ENCODE assay signal across 10 cellular contexts in genomic region chr5:112978836-112979235, GRCh38. TPM values are rescaled to one million over a fixed set of nuclear protein-coding genes. Genes with fewer than 3 reads are reported as not detected.
DNase-seq lines count a peak whose midpoint lies in the region; ATAC-seq and TF ChIP-seq lines count a peak whose summit lies in the region.
"Had no signal": no experiment of that assay in that cellular context is flagged by ENCODE, and none has a peak within 500 bp of the region (broad histone marks: within the 10 kb centered on the region; RNA-seq: fewer than 3 reads in every experiment).

No MANE protein-coding gene starts in this region.

- in situ Hi-C loops in transverse colon (cut with MboI; ENCODE audit: low pct_ligation_motif_present in 1 of 4, low pct_unique_long_range_greater_than_20kb in 1 of 4, low sequenced_read_pairs in 3 of 4), result loop anchor here in 3 of 4 donors (25.0 kb wide), 2 partner anchors 533 to 633 kb away; partner anchors contain the start of gene YTHDC2 (in 3 of the 3)

- H3K27me3 Mint-ChIP-seq in T-helper 1 cell treated with Interleukin-12 subunit alpha and Interleukin-12 subunit beta and Interleukin-4 antibody, amounts not matched to agents 30 μg/mL and 1 μg/mL, for 36 hours (ENCODE audit: low read depth), result no peaks in the 10 kb centered on the region
- H3K27me3 Mint-ChIP-seq in progenitor cell of endocrine pancreas, result no peaks in the 10 kb centered on the region

- H3K27ac Mint-ChIP-seq in T-helper 1 cell treated with Interleukin-12 subunit alpha and Interleukin-12 subunit beta and Interleukin-4 antibody, amounts not matched to agents 30 μg/mL and 1 μg/mL, for 36 hours, result no peak overlapping the region
- no peak overlapping the region for H3K27ac Mint-ChIP-seq in progenitor cell of endocrine pancreas

- H3K4me1 ChIP-seq in ectodermal cell (ENCODE audit: control insufficient read depth, insufficient read depth, low read length) (peaks cover 9% of the 10 kb centered on the region), transverse colon (peaks cover 5 to 25% (median 15%) of the 10 kb centered on the region in 4 donors)

- H3K36me3 ChIP-seq in ectodermal cell (ENCODE audit: control insufficient read depth, insufficient read depth, low read length) (no peaks in the 10 kb centered on the region), transverse colon (no peaks in the 10 kb centered on the region)

- H3K4me1 Mint-ChIP-seq in T-helper 1 cell treated with Interleukin-12 subunit alpha and Interleukin-12 subunit beta and Interleukin-4 antibody, amounts not matched to agents 30 μg/mL and 1 μg/mL, for 36 hours (ENCODE audit: low read depth), result peaks cover 37% of the 10 kb centered on the region
- H3K4me1 Mint-ChIP-seq in progenitor cell of endocrine pancreas (ENCODE audit: low read depth), result peaks cover 26% of the 10 kb centered on the region

- H3K36me3 Mint-ChIP-seq in T-helper 1 cell treated with Interleukin-12 subunit alpha and Interleukin-12 subunit beta and Interleukin-4 antibody, amounts not matched to agents 30 μg/mL and 1 μg/mL, for 36 hours (ENCODE audit: low read depth), result peaks cover 13% of the 10 kb centered on the region
- H3K36me3 Mint-ChIP-seq in progenitor cell of endocrine pancreas (ENCODE audit: insufficient read depth), result peaks cover 10% of the 10 kb centered on the region

- no peak overlapping the region for H3K27ac ChIP-seq in ectodermal cell (ENCODE audit: insufficient read depth, low read depth, low read length, poor library complexity, severe bottlenecking)
- H3K27ac ChIP-seq in transverse colon, result no peak overlapping the region
- H3K27ac ChIP-seq: SJSA1 had no signal

- no peak for ATAC-seq in GM19351 (IDR thresholded peaks at IDR 0.05; ENCODE audit: unreplicated experiment)

- H3K27me3 ChIP-seq in ectodermal cell (ENCODE audit: control insufficient read depth, insufficient read depth, low read length, poor library complexity, severe bottlenecking) (no peaks in the 10 kb centered on the region), transverse colon (no peaks in the 10 kb centered on the region)
- H3K27me3 ChIP-seq: SJSA1 had no signal

- no peak for TF ChIP-seq CTCF in progenitor cell of endocrine pancreas (IDR thresholded peaks at IDR 0.05; ENCODE audit: unreplicated experiment)
- TF ChIP-seq CTCF in transverse colon (IDR thresholded peaks at IDR 0.05), result no peak

- H3K9me3 Mint-ChIP-seq in T-helper 1 cell treated with Interleukin-12 subunit alpha and Interleukin-12 subunit beta and Interleukin-4 antibody, amounts not matched to agents 30 μg/mL and 1 μg/mL, for 36 hours, result no peaks in the 10 kb centered on the region
- H3K9me3 Mint-ChIP-seq in progenitor cell of endocrine pancreas (ENCODE audit: low read depth), result no peaks in the 10 kb centered on the region

- 25 to 67% methylated on average over 1 of the region's 2 CpGs for WGBS in ectodermal cell, 2 experiments
- 15% methylated on average over 2 of the region's 2 CpGs for WGBS in transverse colon (ENCODE audit: low coverage in 1 of 2), 2 donors

- intact Hi-C loops in transverse colon (cut with DNase I; ENCODE audit: low total_unique reads), result no loop called here

- H3K9me3 ChIP-seq in ectodermal cell (ENCODE audit: control insufficient read depth, low read length), result no peaks in the 10 kb centered on the region
- H3K9me3 ChIP-seq in transverse colon, result no peaks in the 10 kb centered on the region
- H3K9me3 ChIP-seq: SJSA1 had no signal

- TF ChIP-seq POLR2A in transverse colon (IDR thresholded peaks at IDR 0.05), result no peak

- peak overlapping the region; percentile 99 for H3K4me3 Mint-ChIP-seq in T-helper 1 cell treated with Interleukin-12 subunit alpha and Interleukin-12 subunit beta and Interleukin-4 antibody, amounts not matched to agents 30 μg/mL and 1 μg/mL, for 36 hours
- H3K4me3 Mint-ChIP-seq in progenitor cell of endocrine pancreas (ENCODE audit: low read depth), result peak overlapping the region; percentile 100

- H3K4me3 ChIP-seq in ectodermal cell (ENCODE audit: insufficient read depth, low read depth, low read length) (peak overlapping the region; percentile 70), transverse colon (peak overlapping the region in 1 of 4 donors; percentile 99)

- DNase-seq in T-helper 1 cell, result no peak
- peak; percentile 37 to 62 for DNase-seq in NCI-H526 (lab: John Stamatoyannopoulos, UW)
- DNase-seq in progenitor cell of endocrine pancreas (ENCODE audit: low spot score, unreplicated experiment), result no peak
- DNase-seq in transverse colon, result no peak
- DNase-seq in NCI-H2171 (lab: John Stamatoyannopoulos, UW), result no peak
- DNase-seq: aorta had no signal

- no peak for TF ChIP-seq EP300 in transverse colon (IDR thresholded peaks at IDR 0.05; ENCODE audit: low read depth)

RNA-seq across cellular contexts. Expression of gene DCP2, which starts 2.2 kb away (rescaled TPM):
- 66.9 TPM for polyA plus RNA-seq in ectodermal cell (2013, experiment 1 of 4)
- polyA plus RNA-seq in ectodermal cell (2013, experiment 2 of 4), result 65.5 TPM
- polyA plus RNA-seq in ectodermal cell (2013, experiment 3 of 4), result 32.2 TPM
- 44.1 TPM for polyA plus RNA-seq in ectodermal cell (2013, experiment 4 of 4)
- total RNA-seq in progenitor cell of endocrine pancreas, result 84.0 and 93.0 TPM in 2 replicates
- total RNA-seq in transverse colon, result 10 to 100 TPM; 11.6 to 27.8 (median 20.7) TPM

RNA-seq across cellular contexts. Expression of gene REEP5, which starts 56.8 kb away (rescaled TPM):
- polyA plus RNA-seq in ectodermal cell (2013, experiment 1 of 4), result 30.4 TPM
- 31.1 TPM for polyA plus RNA-seq in ectodermal cell (2013, experiment 2 of 4)
- 29.0 TPM for polyA plus RNA-seq in ectodermal cell (2013, experiment 3 of 4)
- 29.0 TPM for polyA plus RNA-seq in ectodermal cell (2013, experiment 4 of 4)
- total RNA-seq in progenitor cell of endocrine pancreas, result 31.9 and 33.8 TPM in 2 replicates
- total RNA-seq in transverse colon, result 10 to 100 TPM; 15.7 to 63.5 (median 56.4) TPM

Comparison
In these comparisons a context has a peak if more than half of its experiments do, and no peak if none do; other contexts are left out.
1. DNase-seq: peak in NCI-H526 (2 of 2); none in T-helper 1 cell (0 of 5), progenitor cell of endocrine pancreas (single experiment), transverse colon (single experiment) and NCI-H2171 (single experiment).